ENCODE assay signal across 8 cellular contexts in the genomic region with DNA sequence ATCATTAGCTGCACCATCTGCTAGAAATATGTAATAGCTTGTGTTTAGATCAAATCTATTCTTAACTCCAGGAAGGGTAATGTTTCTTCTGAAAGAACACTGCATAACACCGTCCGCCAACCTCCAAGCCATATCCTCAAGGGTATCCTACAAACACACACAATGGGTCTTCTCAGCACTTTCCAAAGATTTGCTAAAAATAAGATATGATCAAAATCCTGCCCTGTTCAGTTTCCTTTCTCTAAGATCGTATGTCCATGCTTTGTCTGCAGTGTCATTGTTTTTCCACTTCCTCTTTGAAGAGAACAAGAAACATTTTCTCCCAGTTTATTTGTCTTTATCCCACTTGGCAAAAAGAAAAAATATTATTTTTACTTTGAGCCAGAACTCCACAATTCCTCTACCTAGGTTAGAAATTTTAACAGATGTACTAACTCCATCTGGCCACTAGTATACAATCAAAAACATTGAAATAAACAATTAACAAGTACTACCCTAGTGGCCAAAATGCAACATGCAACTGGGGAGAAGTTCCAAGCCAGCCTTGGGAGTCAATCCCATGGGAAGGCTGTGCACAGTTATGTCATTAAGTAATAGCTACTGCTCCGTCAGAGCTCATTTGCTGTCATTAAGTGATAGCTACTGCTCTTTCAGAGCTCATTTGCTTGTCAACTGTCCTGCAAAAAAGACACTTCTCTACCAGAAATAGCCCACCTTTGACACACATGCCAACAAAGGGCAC. TPM values are rescaled to one million over a fixed set of nuclear protein-coding genes. Genes with fewer than 3 reads are reported as not detected.
DNase-seq lines count a peak whose midpoint lies in the region; ATAC-seq and TF ChIP-seq lines count a peak whose summit lies in the region.

No MANE protein-coding gene starts in this region.

- H3K4me3 Mint-ChIP-seq in CD8-positive, alpha-beta memory T cell = no peak overlapping the region

- no peaks in the 10 kb centered on the region for H3K79me2 ChIP-seq in ACC112 (ENCODE audit: control insufficient read depth, insufficient read depth, low read length, unreplicated experiment)

- H3K27ac Mint-ChIP-seq in CD8-positive, alpha-beta memory T cell = no peak overlapping the region

- no peaks in the 10 kb centered on the region for H3K4me1 Mint-ChIP-seq in CD8-positive, alpha-beta memory T cell

- peak overlapping the region; percentile 16; the same call in 1 of the 2 replicates for H3K27ac ChIP-seq in ACC112 (ENCODE audit: low read depth, low read length)
- H3K27ac ChIP-seq in gastrocnemius medialis = peak overlapping the region; percentile 25 to 74 (median 52)
- no peak overlapping the region for H3K27ac ChIP-seq in CD8-positive, alpha-beta memory T cell (ENCODE audit: low read depth, low read length)

- CTCF ChIA-PET in CD8-positive, alpha-beta memory T cell (lab: Charles Lee) = no interaction called here

- H3K27me3 ChIP-seq in ACC112 (ENCODE audit: insufficient read depth, low read length) (no peaks in the 10 kb centered on the region), gastrocnemius medialis (no peaks in the 10 kb centered on the region)
- no peaks in the 10 kb centered on the region for H3K27me3 ChIP-seq in CD8-positive, alpha-beta memory T cell (ENCODE audit: insufficient read depth, low read length, poor library complexity, severe bottlenecking)

- TF ChIP-seq CTCF in epithelial cell of proximal tubule (conservative IDR thresholded peaks at IDR 0.05; ENCODE audit: low read depth, low read length) (peak; percentile 53), gastrocnemius medialis (IDR thresholded peaks at IDR 0.05 in 4 of 5, conservative IDR thresholded peaks at IDR 0.05 in 1 of 5) (peak in 3 of 5 experiments; percentile 23 to 40 (median 30))

- peaks cover 0 to 2% (median 0%) of the 10 kb centered on the region in 3 donors for H3K36me3 Mint-ChIP-seq in CD8-positive, alpha-beta memory T cell

- no peak overlapping the region for H3K4me3 ChIP-seq in ACC112 (ENCODE audit: low read depth, low read length)
- no peak overlapping the region for H3K4me3 ChIP-seq in epithelial cell of proximal tubule (ENCODE audit: low read depth, low read length)
- H3K4me3 ChIP-seq in gastrocnemius medialis = no peak overlapping the region
- no peak overlapping the region for H3K4me3 ChIP-seq in CD8-positive, alpha-beta memory T cell (ENCODE audit: low read length)

- TF ChIP-seq POLR2A in gastrocnemius medialis (IDR thresholded peaks at IDR 0.05) = no peak

- H3K36me3 ChIP-seq in ACC112 (ENCODE audit: insufficient read depth, low read length) (no peaks in the 10 kb centered on the region), gastrocnemius medialis (no peaks in the 10 kb centered on the region)
- no peaks in the 10 kb centered on the region for H3K36me3 ChIP-seq in CD8-positive, alpha-beta memory T cell (ENCODE audit: insufficient read depth, low read length)

- intact Hi-C loops in gastrocnemius medialis (cut with DNase I; ENCODE audit: low total_unique reads) = no loop called here

- peaks cover 0 to 4% of the 10 kb centered on the region in 2 donors for H3K27me3 Mint-ChIP-seq in CD8-positive, alpha-beta memory T cell

- in situ Hi-C loops in gastrocnemius medialis (cut with MboI; ENCODE audit: low sequenced_read_pairs in 4 of 4) = no loop called here

- H3K4me1 ChIP-seq in ACC112 (ENCODE audit: control insufficient read depth, insufficient read depth, low read length, unreplicated experiment) = peaks cover 35% of the 10 kb centered on the region
- peaks cover 0 to 15% of the 10 kb centered on the region in 2 donors for H3K4me1 ChIP-seq in gastrocnemius medialis
- H3K4me1 ChIP-seq in CD8-positive, alpha-beta memory T cell (ENCODE audit: insufficient read depth, low read length) = no peaks in the 10 kb centered on the region

- H3K9me3 ChIP-seq in gastrocnemius medialis = no peaks in the 10 kb centered on the region
- H3K9me3 ChIP-seq in CD8-positive, alpha-beta memory T cell (ENCODE audit: low read length) = no peaks in the 10 kb centered on the region

- DNase-seq in NCI-H2171 treated with DMSO at 0.1 percent for 48 hours (lab: John Stamatoyannopoulos, UW) = peak; percentile 27
- DNase-seq in epithelial cell of proximal tubule (ENCODE audit: low read depth) = no peak
- DNase-seq in gastrocnemius medialis = no peak
- no peak for DNase-seq in CD8-positive, alpha-beta memory T cell
- no peak for DNase-seq in activated T-cell treated with anti-CD3 and anti-CD28 coated beads, Interleukin-2, amount 50 U/mL, for 1 hour
- no peak for DNase-seq in nucleus accumbens (lab: John Stamatoyannopoulos, UW)

- POLR2A ChIA-PET in CD8-positive, alpha-beta memory T cell (lab: Charles Lee) = interaction anchor here (0.8 kb wide), 1 partner anchor 31 kb away, joined by 3 read pairs; no protein-coding TSS in a partner anchor

- no peak overlapping the region for H2AFZ ChIP-seq in ACC112 (ENCODE audit: low read length, unreplicated experiment)

- peak; percentile 74 for ATAC-seq in GM18907 (IDR thresholded peaks at IDR 0.05; ENCODE audit: unreplicated experiment)
- ATAC-seq in gastrocnemius medialis = peak; percentile 56 to 61

- no peaks in the 10 kb centered on the region for H3K9me3 Mint-ChIP-seq in CD8-positive, alpha-beta memory T cell

RNA-seq across cellular contexts. Expression of gene FRRS1, which starts 37.8 kb away (rescaled TPM):
- total RNA-seq in epithelial cell of proximal tubule = 3.1 and 3.3 TPM in 2 replicates
- total RNA-seq in gastrocnemius medialis = 1 to 10 TPM; 1.4 to 4.5 (median 2.3) TPM
- total RNA-seq in CD8-positive, alpha-beta memory T cell = 1 to 10 TPM; 1.6 to 2.0 TPM
- polyA plus RNA-seq in CD8-positive, alpha-beta memory T cell = not detected
